In genomic region chr2:147913701-147914480, GRCh38 we compare ENCODE assay signal across 9 cellular contexts.
DNase-seq lines count a peak whose midpoint lies in the region; ATAC-seq and TF ChIP-seq lines count a peak whose summit lies in the region.
"Had no signal": no experiment of that assay in that cellular context is flagged by ENCODE, and none has a peak within 500 bp of the region (broad histone marks: within the 10 kb centered on the region; RNA-seq: fewer than 3 reads in every experiment).

No MANE protein-coding gene starts in this region.

- no peaks in the 10 kb centered on the region for H3K9me3 Mint-ChIP-seq in activated naive CD4-positive, alpha-beta T cell treated with anti-CD3 and anti-CD28 coated beads, Interleukin-2, amount 10 ng/mL, durations not matched to agents 7 days and 5 days
- H3K9me3 Mint-ChIP-seq in endothelial cell (ENCODE audit: unreplicated experiment) = no peaks in the 10 kb centered on the region

- no peak for ATAC-seq in heart right ventricle

- DNase-seq in cardiac muscle cell (ENCODE audit: low read depth in 1 of 2, low spot score in 1 of 2) (peak; percentile 22 to 52), heart right ventricle (no peak), SK-N-MC (ENCODE audit: low read depth, low spot score) (peak; percentile 56), fibroblast of pulmonary artery (ENCODE audit: low read depth) (peak; percentile 35), KG1 (lab: John Stamatoyannopoulos, UW) (no peak), endothelial cell (ENCODE audit: low spot score) (no peak)
- no peak for DNase-seq in activated naive CD4-positive, alpha-beta T cell treated with anti-CD3 and anti-CD28 coated beads, Interleukin-2, amount 10 ng/mL, durations not matched to agents 7 days and 5 days
- no peak for DNase-seq in central memory CD4-positive, alpha-beta T cell
- DNase-seq: transverse colon had no signal

- TF ChIP-seq CTCF in cardiac muscle cell (IDR thresholded peaks at IDR 0.05; ENCODE audit: low read depth, low read length) = no peak
- TF ChIP-seq CTCF in heart right ventricle (IDR thresholded peaks at IDR 0.05) = no peak
- no peak for TF ChIP-seq CTCF in fibroblast of pulmonary artery (IDR thresholded peaks at IDR 0.05; ENCODE audit: low read length, missing control alignments)
- no peak for TF ChIP-seq CTCF in endothelial cell (IDR thresholded peaks at IDR 0.05; ENCODE audit: unreplicated experiment)

- H3K27ac Mint-ChIP-seq in activated naive CD4-positive, alpha-beta T cell treated with anti-CD3 and anti-CD28 coated beads, Interleukin-2, amount 10 ng/mL, durations not matched to agents 7 days and 5 days = no peak overlapping the region
- no peak overlapping the region for H3K27ac Mint-ChIP-seq in endothelial cell (ENCODE audit: unreplicated experiment)

- H3K27me3 ChIP-seq in cardiac muscle cell = no peaks in the 10 kb centered on the region
- no peaks in the 10 kb centered on the region for H3K27me3 ChIP-seq in heart right ventricle
- H3K27me3 ChIP-seq: transverse colon had no signal

- H3K4me1 ChIP-seq in cardiac muscle cell (ENCODE audit: low read depth) (no peaks in the 10 kb centered on the region), heart right ventricle (peaks cover 0 to 27% (median 10%) of the 10 kb centered on the region in 9 donors)

- intact Hi-C loops in heart right ventricle (cut with DNase I) = loop anchor here in 7 of 10 donors (5.0 to 10.0 kb wide), 6 partner anchors 72 to 1182 kb away; no protein-coding TSS in a partner anchor

- H3K9ac ChIP-seq in SK-N-MC (ENCODE audit: insufficient read length) = no peak overlapping the region

- peaks cover 18% of the 10 kb centered on the region for H3K36me3 Mint-ChIP-seq in activated naive CD4-positive, alpha-beta T cell treated with anti-CD3 and anti-CD28 coated beads, Interleukin-2, amount 10 ng/mL, durations not matched to agents 7 days and 5 days
- H3K36me3 Mint-ChIP-seq in endothelial cell (ENCODE audit: low read depth, unreplicated experiment) = peaks cover 2% of the 10 kb centered on the region

- H3K27ac ChIP-seq in cardiac muscle cell (no peak overlapping the region), heart right ventricle (no peak overlapping the region), SK-N-MC (no peak overlapping the region)
- H3K27ac ChIP-seq: transverse colon had no signal

- H3K36me3 ChIP-seq in cardiac muscle cell (no peaks in the 10 kb centered on the region), heart right ventricle (peaks cover 0 to 43% (median 0%) of the 10 kb centered on the region in 9 donors), SK-N-MC (ENCODE audit: insufficient read depth, low read length) (no peaks in the 10 kb centered on the region)

- H3K4me3 ChIP-seq in cardiac muscle cell (no peak overlapping the region), heart right ventricle (no peak overlapping the region), SK-N-MC (no peak overlapping the region), fibroblast of pulmonary artery (replicated peaks; ENCODE audit: low read depth, low read length) (no peak overlapping the region)
- H3K4me3 ChIP-seq: transverse colon had no signal

- no peaks in the 10 kb centered on the region for H3K9me3 ChIP-seq in cardiac muscle cell (ENCODE audit: low read depth)
- no peaks in the 10 kb centered on the region for H3K9me3 ChIP-seq in heart right ventricle
- no peaks in the 10 kb centered on the region for H3K9me3 ChIP-seq in SK-N-MC (ENCODE audit: low read depth, low read length)
- H3K9me3 ChIP-seq: transverse colon had no signal

- H3K27me3 Mint-ChIP-seq in activated naive CD4-positive, alpha-beta T cell treated with anti-CD3 and anti-CD28 coated beads, Interleukin-2, amount 10 ng/mL, durations not matched to agents 7 days and 5 days = no peaks in the 10 kb centered on the region
- H3K27me3 Mint-ChIP-seq in endothelial cell (ENCODE audit: unreplicated experiment) = peaks cover 1% of the 10 kb centered on the region

- peaks cover 12% of the 10 kb centered on the region for H3K4me1 Mint-ChIP-seq in activated naive CD4-positive, alpha-beta T cell treated with anti-CD3 and anti-CD28 coated beads, Interleukin-2, amount 10 ng/mL, durations not matched to agents 7 days and 5 days
- H3K4me1 Mint-ChIP-seq in endothelial cell (ENCODE audit: unreplicated experiment) = peaks cover 4% of the 10 kb centered on the region

- H3K4me3 Mint-ChIP-seq in activated naive CD4-positive, alpha-beta T cell treated with anti-CD3 and anti-CD28 coated beads, Interleukin-2, amount 10 ng/mL, durations not matched to agents 7 days and 5 days = no peak overlapping the region
- H3K4me3 Mint-ChIP-seq in endothelial cell (ENCODE audit: unreplicated experiment) = no peak overlapping the region

- CTCF ChIA-PET in activated naive CD4-positive, alpha-beta T cell treated with anti-CD3 and anti-CD28 coated beads, Interleukin-2, amount 10 ng/mL, durations not matched to agents 7 days and 5 days (lab: Charles Lee) = interaction anchor here (3.2 kb wide), 1 partner anchor 869 kb away, joined by 33 read pairs; no protein-coding TSS in a partner anchor

- 28 to 36% methylated on average over 3 of the region's 3 CpGs for WGBS in heart right ventricle, 2 donors

Comparison
In these comparisons a context has a peak if more than half of its experiments do, and no peak if none do; other contexts are left out.
1. DNase-seq: peak in cardiac muscle cell (2 of 2), SK-N-MC (single experiment) and fibroblast of pulmonary artery (single experiment); none in heart right ventricle (0 of 2), activated naive CD4-positive, alpha-beta T cell treated with anti-CD3 and anti-CD28 coated beads, Interleukin-2, amount 10 ng/mL, durations not matched to agents 7 days and 5 days (single experiment), KG1 (single experiment), endothelial cell (single experiment) and central memory CD4-positive, alpha-beta T cell (single experiment).